ENCODE assay signal across 26 cellular contexts in the genomic region with DNA sequence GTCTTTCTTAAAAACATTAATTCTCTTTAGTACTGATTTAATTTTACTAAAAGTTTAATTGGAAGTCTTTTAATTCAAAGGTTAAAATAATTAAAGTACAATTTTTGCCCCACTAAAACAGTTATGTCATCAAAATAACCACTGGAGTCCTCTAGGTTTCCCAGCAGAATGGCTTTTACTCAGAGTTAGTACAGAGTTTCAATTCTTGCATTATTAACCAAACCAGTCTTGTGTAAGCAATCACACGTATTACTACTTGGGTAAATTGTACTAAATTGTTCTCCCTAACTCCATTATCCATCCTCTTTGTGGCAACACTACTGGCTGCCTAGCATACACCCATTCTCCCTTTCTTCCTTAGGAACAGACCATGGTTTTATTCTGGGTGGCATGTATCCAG.
"Had no signal": no experiment of that assay in that cellular context is flagged by ENCODE, and none has a peak within 500 bp of the region (broad histone marks: within the 10 kb centered on the region; RNA-seq: fewer than 3 reads in every experiment).

No MANE protein-coding gene starts in this region.

- H3K4me3 ChIP-seq: colonic mucosa, gastrocnemius medialis, lower lobe of right lung, ovary, psoas muscle, sigmoid colon, spleen, stomach, thyroid gland had no signal

- H3K27me3 Mint-ChIP-seq: dendritic cell treated with granulocyte-macrophage colony-stimulating factor and Interleukin-4, amounts not matched to agents 40 ng/mL and 50 ng/mL, for 4 days; naive thymus-derived CD8-positive, alpha-beta T cell; stimulated activated naive B cell treated with anti-CD40 and anti-IgM and Interleukin-4, amounts not matched to agents 10 μg/mL and 1 μg/mL and 100 μg/mL, for 72 hours had no signal

- H3K9me3 Mint-ChIP-seq: dendritic cell treated with granulocyte-macrophage colony-stimulating factor and Interleukin-4, amounts not matched to agents 40 ng/mL and 50 ng/mL, for 4 days; endodermal cell; nephron progenitor cell; stimulated activated naive B cell treated with anti-CD40 and anti-IgM and Interleukin-4, amounts not matched to agents 10 μg/mL and 1 μg/mL and 100 μg/mL, for 72 hours had no signal

- ATAC-seq: esophagus mucosa; gastrocnemius medialis; left ventricle myocardium superior; naive thymus-derived CD8-positive, alpha-beta T cell; psoas muscle; right cardiac atrium; stimulated activated naive B cell treated with anti-CD40 and anti-IgM and Interleukin-4, amounts not matched to agents 10 μg/mL and 1 μg/mL and 100 μg/mL, for 72 hours had no signal

- H3K27me3 ChIP-seq: colonic mucosa, gastrocnemius medialis, ovary, sigmoid colon, spleen, stomach, thyroid gland had no signal

- H3K27ac ChIP-seq: colonic mucosa, epithelial cell of prostate, gastrocnemius medialis, lower lobe of right lung, ovary, psoas muscle, sigmoid colon, spleen, stomach, thyroid gland had no signal

- FAIRE-seq: keratinocyte had no signal

- H3K27ac Mint-ChIP-seq: dendritic cell treated with granulocyte-macrophage colony-stimulating factor and Interleukin-4, amounts not matched to agents 40 ng/mL and 50 ng/mL, for 4 days; endodermal cell; naive thymus-derived CD8-positive, alpha-beta T cell; nephron progenitor cell; stimulated activated naive B cell treated with anti-CD40 and anti-IgM and Interleukin-4, amounts not matched to agents 10 μg/mL and 1 μg/mL and 100 μg/mL, for 72 hours had no signal

- H3K4me1 ChIP-seq: colonic mucosa, lower lobe of right lung, sigmoid colon had no signal

- H3K9me3 ChIP-seq: colonic mucosa, gastrocnemius medialis, lower lobe of right lung, ovary, psoas muscle, sigmoid colon, spleen, stomach, thyroid gland had no signal

- H3K36me3 ChIP-seq: colonic mucosa, gastrocnemius medialis, lower lobe of right lung, ovary, sigmoid colon, spleen, stomach, thyroid gland had no signal

- H3K4me3 Mint-ChIP-seq: dendritic cell treated with granulocyte-macrophage colony-stimulating factor and Interleukin-4, amounts not matched to agents 40 ng/mL and 50 ng/mL, for 4 days; endodermal cell; naive thymus-derived CD8-positive, alpha-beta T cell; nephron progenitor cell; stimulated activated naive B cell treated with anti-CD40 and anti-IgM and Interleukin-4, amounts not matched to agents 10 μg/mL and 1 μg/mL and 100 μg/mL, for 72 hours had no signal

- DNase-seq: colonic mucosa; effector CD8-positive, alpha-beta T cell; endodermal cell; foreskin fibroblast; gastrocnemius medialis; head of caudate nucleus; left ventricle myocardium superior; lower lobe of right lung; naive thymus-derived CD8-positive, alpha-beta T cell; nephron progenitor cell; occipital lobe; ovary; posterior cingulate gyrus; psoas muscle; right cardiac atrium; sigmoid colon; spleen; stimulated activated CD4-positive, alpha-beta T cell treated with anti-CD3 and anti-CD28 coated beads, Interleukin-2, amount 100 ng/mL, for 48 hours; stimulated activated naive B cell treated with anti-CD40 and anti-IgM and Interleukin-4, amounts not matched to agents 10 μg/mL and 1 μg/mL and 100 μg/mL, for 72 hours; stomach; thyroid gland; trophoblast cell had no signal
